8 cellular contexts compared by ENCODE assay signal in genomic region chr11:69654660-69655478, GRCh38. TPM values are rescaled to one million over a fixed set of nuclear protein-coding genes. Genes with fewer than 3 reads are reported as not detected.
A peak's percentile ranks its signal among the peaks of the same experiment; 100 is the strongest.
DNase-seq lines count a peak whose midpoint lies in the region; ATAC-seq and TF ChIP-seq lines count a peak whose summit lies in the region.

No MANE protein-coding gene starts in this region.

- H3K27ac ChIP-seq in SK-N-MC (peak overlapping the region; percentile 98), brain microvascular endothelial cell (no peak overlapping the region)

- peaks cover 44% of the 10 kb centered on the region for H3K36me3 ChIP-seq in SK-N-MC (ENCODE audit: insufficient read depth, low read length)
- peaks cover 41% of the 10 kb centered on the region for H3K36me3 ChIP-seq in brain microvascular endothelial cell (replicated peaks)

- no peak overlapping the region for H3K9ac ChIP-seq in SK-N-MC (ENCODE audit: insufficient read length)

- DNase-seq in AG20443 (ENCODE audit: low spot score) (peak; percentile 63), HT1080 (ENCODE audit: low read depth) (peak; percentile 50), SK-N-MC (ENCODE audit: low read depth, low spot score) (no peak), left lobe of liver (ENCODE audit: low spot score) (no peak), ecto neural progenitor cell (ENCODE audit: low spot score) (no peak), foreskin melanocyte (no peak), brain microvascular endothelial cell (no peak)

- no peaks in the 10 kb centered on the region for H3K9me3 ChIP-seq in SK-N-MC (ENCODE audit: low read depth, low read length)

- no peak for TF ChIP-seq CTCF in brain microvascular endothelial cell (IDR thresholded peaks at IDR 0.05; ENCODE audit: low read depth, low read length, missing control alignments)

- no peak overlapping the region for H3K4me3 ChIP-seq in SK-N-MC
- no peak overlapping the region for H3K4me3 ChIP-seq in brain microvascular endothelial cell (ENCODE audit: low read depth, low read length)

- ATAC-seq in left lobe of liver (peak; percentile 63), HG03469 (IDR thresholded peaks at IDR 0.05; ENCODE audit: unreplicated experiment) (no peak)

- in situ Hi-C loops in brain microvascular endothelial cell (cut with HindIII; ENCODE audit: low pct_ligation_motif_present, low sequenced_read_pairs) = loop anchor here (25.0 kb wide), 1 partner anchor 543 kb away; no protein-coding TSS in a partner anchor

- H3K27me3 ChIP-seq in brain microvascular endothelial cell (replicated peaks) = no peaks in the 10 kb centered on the region

RNA-seq across cellular contexts. Expression of gene CCND1, which starts 13.9 kb away (rescaled TPM):
- 617 and 803 TPM in 2 replicates for total RNA-seq in HT1080 (2014; rRNA removed; shearing (Covaris generic))
- polyA plus RNA-seq in HT1080 (2015; cell fraction: cytosol; rRNA removed) = 296 and 343 TPM in 2 replicates
- polyA plus RNA-seq in HT1080 (2015; cell fraction: nucleus; rRNA removed) = 337 and 347 TPM in 2 replicates
- total RNA-seq in left lobe of liver = 82.6 TPM

RNA-seq across cellular contexts. Expression of gene LTO1, which starts 20.3 kb away (rescaled TPM):
- total RNA-seq in HT1080 (2014; rRNA removed; shearing (Covaris generic)) = 18.6 and 20.4 TPM in 2 replicates
- 16.8 and 24.4 TPM in 2 replicates for polyA plus RNA-seq in HT1080 (2015; cell fraction: cytosol; rRNA removed)
- 45.1 and 58.2 TPM in 2 replicates for polyA plus RNA-seq in HT1080 (2015; cell fraction: nucleus; rRNA removed)
- 7.6 TPM for total RNA-seq in left lobe of liver

RNA-seq across cellular contexts. Expression of gene FGF19, which starts 49.0 kb away (rescaled TPM):
- total RNA-seq in HT1080 (2014; rRNA removed; shearing (Covaris generic)) = not detected in 2 replicates
- polyA plus RNA-seq in HT1080 (2015; cell fraction: cytosol; rRNA removed) = 0.06 TPM in 1 of 2 replicates, not detected in the other
- polyA plus RNA-seq in HT1080 (2015; cell fraction: nucleus; rRNA removed) = not detected in 2 replicates
- total RNA-seq in left lobe of liver = 0.15 TPM

Comparison
In these comparisons a context has a peak if more than half of its experiments do, and no peak if none do; other contexts are left out.
1. DNase-seq: peak in AG20443 (single experiment) and HT1080 (single experiment); none in SK-N-MC (single experiment), left lobe of liver (single experiment), ecto neural progenitor cell (single experiment), foreskin melanocyte (single experiment) and brain microvascular endothelial cell (single experiment).